ENCODE assay signal across 23 cellular contexts in the genomic region with DNA sequence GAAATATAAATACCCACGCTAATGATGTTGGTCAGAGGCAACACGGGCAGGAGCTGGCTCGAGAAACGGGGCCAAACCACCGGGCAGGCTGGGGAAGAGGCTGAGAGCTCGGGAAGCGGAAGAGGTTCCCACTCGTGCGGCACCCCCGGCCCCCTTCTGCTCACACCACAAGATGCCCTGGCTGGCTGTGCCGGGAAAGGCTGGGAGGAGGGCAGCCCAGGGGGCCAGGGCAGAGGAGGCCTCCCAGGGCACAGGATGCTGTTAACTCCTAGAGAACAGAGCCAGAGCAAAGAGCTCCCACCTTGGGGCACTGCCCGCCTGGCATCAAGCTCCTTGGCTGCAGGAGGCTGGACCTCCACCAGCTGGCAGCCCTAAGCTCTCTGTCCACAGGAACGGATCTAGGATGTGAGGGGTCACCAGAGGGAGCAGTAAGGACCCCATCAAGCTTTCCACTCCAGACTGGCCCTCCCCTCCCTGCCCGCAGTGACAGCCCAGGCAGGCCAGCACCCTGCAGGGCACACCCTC.
"Had no signal": no experiment of that assay in that cellular context is flagged by ENCODE, and none has a peak within 500 bp of the region (broad histone marks: within the 10 kb centered on the region; RNA-seq: fewer than 3 reads in every experiment).

No MANE protein-coding gene starts in this region.

- H3K9me3 Mint-ChIP-seq: naive thymus-derived CD8-positive, alpha-beta T cell; nephron progenitor cell; stimulated activated naive CD8-positive, alpha-beta T cell treated with anti-CD3 and anti-CD28 coated beads, Interleukin-15, amount 100 ng/mL, for 72 hours; type B pancreatic cell had no signal

- H3K27ac Mint-ChIP-seq: naive thymus-derived CD8-positive, alpha-beta T cell; nephron progenitor cell; stimulated activated naive CD8-positive, alpha-beta T cell treated with anti-CD3 and anti-CD28 coated beads, Interleukin-15, amount 100 ng/mL, for 72 hours; type B pancreatic cell had no signal

- ATAC-seq: foreskin keratinocyte; naive thymus-derived CD8-positive, alpha-beta T cell; sciatic nerve; stimulated activated naive CD8-positive, alpha-beta T cell treated with anti-CD3 and anti-CD28 coated beads, Interleukin-15, amount 100 ng/mL, for 72 hours had no signal

- H3K27me3 Mint-ChIP-seq: naive thymus-derived CD8-positive, alpha-beta T cell; stimulated activated naive CD8-positive, alpha-beta T cell treated with anti-CD3 and anti-CD28 coated beads, Interleukin-15, amount 100 ng/mL, for 72 hours had no signal

- H3K9me3 ChIP-seq: esophagus muscularis mucosa, neutrophil, pancreas, testis, tibial artery had no signal

- H3K27ac ChIP-seq: coronary artery, esophagus muscularis mucosa, foreskin keratinocyte, neutrophil, pancreas, testis, tibial artery had no signal

- H3K4me1 ChIP-seq: foreskin keratinocyte, pancreas had no signal

- H3K4me3 Mint-ChIP-seq: naive thymus-derived CD8-positive, alpha-beta T cell; nephron progenitor cell; stimulated activated naive CD8-positive, alpha-beta T cell treated with anti-CD3 and anti-CD28 coated beads, Interleukin-15, amount 100 ng/mL, for 72 hours; type B pancreatic cell had no signal

- H3K27me3 ChIP-seq: foreskin keratinocyte, pancreas, testis had no signal

- H3K36me3 ChIP-seq: esophagus muscularis mucosa, neutrophil, pancreas, tibial artery had no signal

- H3K4me3 ChIP-seq: coronary artery, esophagus muscularis mucosa, pancreas, smooth muscle cell, testis, tibial artery had no signal

- DNase-seq: dermis blood vessel endothelial cell; effector memory CD4-positive, alpha-beta T cell; foreskin keratinocyte; glutamatergic neuron; mesendoderm; midbrain; naive thymus-derived CD8-positive, alpha-beta T cell; nephron progenitor cell; stimulated activated CD4-positive, alpha-beta T cell treated with anti-CD3 and anti-CD28 coated beads, Interleukin-12 subunit alpha, Interleukin-12 subunit beta, amount 100 ng/mL, for 4 hours; stimulated activated CD4-positive, alpha-beta T cell treated with anti-CD3 and anti-CD28 coated beads, Interleukin-1b, Interleukin-23, amount 100 ng/mL, for 48 hours; stimulated activated CD4-positive, alpha-beta T cell treated with anti-CD3 and anti-CD28 coated beads, Interleukin-4, amount 100 ng/mL, for 1 hour; stimulated activated CD8-positive, alpha-beta memory T cell treated with anti-CD3 and anti-CD28 coated beads, Interleukin-4, amount 100 ng/mL, for 48 hours; stimulated activated naive CD4-positive, alpha-beta T cell; stimulated activated naive CD8-positive, alpha-beta T cell treated with anti-CD3 and anti-CD28 coated beads, Interleukin-15, amount 100 ng/mL, for 72 hours; testis; tibial artery had no signal

- H3K36me3 Mint-ChIP-seq: naive thymus-derived CD8-positive, alpha-beta T cell; type B pancreatic cell had no signal

- H3K4me2 ChIP-seq: smooth muscle cell had no signal
